In genomic region chr3:170869645-170870593, GRCh38 we compare ENCODE assay signal across 8 cellular contexts. TPM values are rescaled to one million over a fixed set of nuclear protein-coding genes. Genes with fewer than 3 reads are reported as not detected.
A peak's percentile ranks its signal among the peaks of the same experiment; 100 is the strongest.
DNase-seq lines count a peak whose midpoint lies in the region; ATAC-seq and TF ChIP-seq lines count a peak whose summit lies in the region.

Gene RPL22L1 (minus strand): TSS chr3:170870195. CDS start chr3:170870167, 28 bp downstream.

- peaks cover 21 to 27% (median 22%) of the 10 kb centered on the region in 3 donors for H3K36me3 Mint-ChIP-seq in naive thymus-derived CD8-positive, alpha-beta T cell
- peaks cover 52% of the 10 kb centered on the region for H3K36me3 Mint-ChIP-seq in stimulated activated naive CD8-positive, alpha-beta T cell treated with anti-CD3 and anti-CD28 coated beads, Interleukin-15, Interleukin-2, amounts not matched to agents 100 ng/mL and 50 ng/mL, for 24 hours (ENCODE audit: low read depth)

- POLR2A ChIA-PET in naive thymus-derived CD8-positive, alpha-beta T cell (lab: Charles Lee): interaction anchor here (0.8 to 2.5 kb wide), 9 partner anchors 15 to 1105 kb away, joined by 3 to 28 read pairs (median 7); partner anchors contain the start of genes EIF5A2, PHC3, SKIL and TERC

- TF ChIP-seq RAD21 in Ishikawa (IDR thresholded peaks at IDR 0.05; ENCODE audit: low read depth): no peak

- no peaks in the 10 kb centered on the region for H3K27me3 ChIP-seq in esophagus squamous epithelium

- peaks cover 9 to 32% (median 12%) of the 10 kb centered on the region in 3 donors for H3K36me3 ChIP-seq in esophagus squamous epithelium

- peak; percentile 78 for DNase-seq in CMK (ENCODE audit: low read depth)
- DNase-seq in activated T-cell treated with anti-CD3 and anti-CD28 coated beads for 1 hour (ENCODE audit: low read depth): peak; percentile 86
- DNase-seq in esophagus squamous epithelium (lab: John Stamatoyannopoulos, UW): no peak
- peak; percentile 73 to 96 (median 91) for DNase-seq in naive thymus-derived CD8-positive, alpha-beta T cell
- DNase-seq in NCI-H1930 (lab: John Stamatoyannopoulos, UW): no peak

- peaks cover 15 to 34% (median 18%) of the 10 kb centered on the region in 3 donors for H3K4me1 ChIP-seq in esophagus squamous epithelium

- H3K4me3 Mint-ChIP-seq in naive thymus-derived CD8-positive, alpha-beta T cell: peak within 1 kb of the TSS; percentile 90 to 99 (median 95)
- peak within 1 kb of the TSS; percentile 100 for H3K4me3 Mint-ChIP-seq in stimulated activated naive CD8-positive, alpha-beta T cell treated with anti-CD3 and anti-CD28 coated beads, Interleukin-15, Interleukin-2, amounts not matched to agents 100 ng/mL and 50 ng/mL, for 24 hours

- H3K4me1 Mint-ChIP-seq in naive thymus-derived CD8-positive, alpha-beta T cell: peaks cover 12 to 42% (median 36%) of the 10 kb centered on the region in 4 donors
- peaks cover 27% of the 10 kb centered on the region for H3K4me1 Mint-ChIP-seq in stimulated activated naive CD8-positive, alpha-beta T cell treated with anti-CD3 and anti-CD28 coated beads, Interleukin-15, Interleukin-2, amounts not matched to agents 100 ng/mL and 50 ng/mL, for 24 hours (ENCODE audit: low read depth)

- peak in 3 of 6 experiments; percentile 8 to 25 (median 15) for TF ChIP-seq CTCF in esophagus squamous epithelium (IDR thresholded peaks at IDR 0.05)

- H3K9me3 Mint-ChIP-seq in naive thymus-derived CD8-positive, alpha-beta T cell: peaks cover 0 to 10% (median 2%) of the 10 kb centered on the region in 9 donors
- H3K9me3 Mint-ChIP-seq in stimulated activated naive CD8-positive, alpha-beta T cell treated with anti-CD3 and anti-CD28 coated beads, Interleukin-15, Interleukin-2, amounts not matched to agents 100 ng/mL and 50 ng/mL, for 24 hours: no peaks in the 10 kb centered on the region

- peak; percentile 97 for ATAC-seq in GM21528 (IDR thresholded peaks at IDR 0.05; ENCODE audit: low FRiP score, unreplicated experiment)
- peak; percentile 92 for ATAC-seq in naive thymus-derived CD8-positive, alpha-beta T cell

- TF ChIP-seq EP300 in Ishikawa (IDR thresholded peaks at IDR 0.05; ENCODE audit: borderline replicate concordance): peak; percentile 29; the same call in 1 of the 2 replicates

- 0% methylated on average over 32 to 41 of the region's 59 CpGs for WGBS in esophagus squamous epithelium, 2 donors

- peak within 1 kb of the TSS; percentile 95 to 100 (median 98) for H3K27ac Mint-ChIP-seq in naive thymus-derived CD8-positive, alpha-beta T cell
- peak within 1 kb of the TSS; percentile 100 for H3K27ac Mint-ChIP-seq in stimulated activated naive CD8-positive, alpha-beta T cell treated with anti-CD3 and anti-CD28 coated beads, Interleukin-15, Interleukin-2, amounts not matched to agents 100 ng/mL and 50 ng/mL, for 24 hours

- H3K9me3 ChIP-seq in esophagus squamous epithelium: no peaks in the 10 kb centered on the region

- intact Hi-C loops in esophagus squamous epithelium (cut with DNase I): no loop called here

- TF ChIP-seq POLR2A in esophagus squamous epithelium (IDR thresholded peaks at IDR 0.05): peak in 3 of 4 donors; percentile 39 to 88 (median 86)

- peak within 1 kb of the TSS; percentile 83 to 93 (median 92) for H3K27ac ChIP-seq in esophagus squamous epithelium

- no peaks in the 10 kb centered on the region for H3K27me3 Mint-ChIP-seq in naive thymus-derived CD8-positive, alpha-beta T cell
- no peaks in the 10 kb centered on the region for H3K27me3 Mint-ChIP-seq in stimulated activated naive CD8-positive, alpha-beta T cell treated with anti-CD3 and anti-CD28 coated beads, Interleukin-15, Interleukin-2, amounts not matched to agents 100 ng/mL and 50 ng/mL, for 24 hours

- H3K4me3 ChIP-seq in esophagus squamous epithelium: peak within 1 kb of the TSS; percentile 61 to 89 (median 62)

TF ChIP-seq in Ishikawa, 13 proteins besides CTCF, POLR2A, EP300 and RAD21:
- TF ChIP-seq TEAD4 (IDR thresholded peaks at IDR 0.05) (no peak), TCF12 (IDR thresholded peaks at IDR 0.05; ENCODE audit: low read depth) (no peak), MAX (IDR thresholded peaks at IDR 0.05) (peak; percentile 95), CREB1 (IDR thresholded peaks at IDR 0.05; ENCODE audit: low read depth) (peak; percentile 81), EGR1 (IDR thresholded peaks at IDR 0.05) (no peak; the same call in 1 of the 2 replicates), USF1 (IDR thresholded peaks at IDR 0.05) (peak; percentile 83), YY1 (IDR thresholded peaks at IDR 0.05; ENCODE audit: low read depth) (peak; percentile 92), FOXM1 (IDR thresholded peaks at IDR 0.05; ENCODE audit: borderline replicate concordance, low read depth) (no peak), TAF1 (IDR thresholded peaks at IDR 0.05; ENCODE audit: low read depth) (peak; percentile 99), NFIC (IDR thresholded peaks at IDR 0.05) (0 out of 2 replicates have a peak, but pooled peaks have one; percentile 21)

RNA-seq across cellular contexts. Expression of gene RPL22L1, which starts in this region (rescaled TPM):
- total RNA-seq in esophagus squamous epithelium: 100 to 1,000 TPM in 3 of 4 donors, 10 to 100 TPM in 1; 76.0 to 344 (median 191) TPM
- 10 to 100 TPM; 35.4 to 35.5 TPM for total RNA-seq in naive thymus-derived CD8-positive, alpha-beta T cell
- 10 to 100 TPM; 31.8 to 43.3 (median 36.2) TPM for polyA plus RNA-seq in naive thymus-derived CD8-positive, alpha-beta T cell

Comparison
In these comparisons a context has a peak if more than half of its experiments do, and no peak if none do; other contexts are left out.
1. DNase-seq: peak in CMK (single experiment), activated T-cell treated with anti-CD3 and anti-CD28 coated beads for 1 hour (single experiment) and naive thymus-derived CD8-positive, alpha-beta T cell (10 of 10); none in esophagus squamous epithelium (single experiment) and NCI-H1930 (0 of 2).